In the genomic region with DNA sequence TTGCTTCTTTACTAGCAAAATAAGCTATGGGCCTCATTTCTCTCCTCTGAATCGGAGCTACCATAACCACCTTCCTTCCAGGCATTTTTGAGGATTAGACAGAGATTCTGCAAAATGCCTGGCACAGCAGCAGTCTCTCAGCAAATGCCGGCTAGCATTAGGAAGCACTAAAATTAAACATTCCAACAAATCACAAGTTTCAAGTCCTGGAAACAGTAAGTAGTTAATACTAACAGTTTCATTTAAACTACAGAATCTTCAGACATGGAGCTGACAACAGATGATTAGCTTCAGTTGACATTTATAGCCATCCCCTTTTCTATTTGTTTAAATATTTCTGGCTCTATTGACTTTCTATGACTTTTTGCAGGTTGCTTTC, we compare ENCODE assay signal across 2 cellular contexts.
TF ChIP-seq lines count a peak whose summit lies in the region.

No MANE protein-coding gene starts in this region.

TF ChIP-seq in IMR-90, 13 proteins besides CTCF, POLR2A, EP300 and RAD21:
- no peak for TF ChIP-seq MAFK (IDR thresholded peaks at IDR 0.05; ENCODE audit: low read depth, low read length)
- no peak for TF ChIP-seq BHLHE40 (IDR thresholded peaks at IDR 0.05; ENCODE audit: low read depth, low read length)
- no peak for TF ChIP-seq NFE2L2 (IDR thresholded peaks at IDR 0.05; ENCODE audit: low read depth, low read length)
- TF ChIP-seq CHD1 (IDR thresholded peaks at IDR 0.05; ENCODE audit: low read depth, low read length): no peak
- TF ChIP-seq MXI1 (IDR thresholded peaks at IDR 0.05; ENCODE audit: borderline replicate concordance, low read depth, low read length): no peak
- TF ChIP-seq RFX5 (IDR thresholded peaks at IDR 0.05; ENCODE audit: low read depth, low read length): no peak
- no peak for TF ChIP-seq MAZ (IDR thresholded peaks at IDR 0.05; ENCODE audit: borderline replicate concordance, low read depth, low read length)
- TF ChIP-seq, protein P1, sequence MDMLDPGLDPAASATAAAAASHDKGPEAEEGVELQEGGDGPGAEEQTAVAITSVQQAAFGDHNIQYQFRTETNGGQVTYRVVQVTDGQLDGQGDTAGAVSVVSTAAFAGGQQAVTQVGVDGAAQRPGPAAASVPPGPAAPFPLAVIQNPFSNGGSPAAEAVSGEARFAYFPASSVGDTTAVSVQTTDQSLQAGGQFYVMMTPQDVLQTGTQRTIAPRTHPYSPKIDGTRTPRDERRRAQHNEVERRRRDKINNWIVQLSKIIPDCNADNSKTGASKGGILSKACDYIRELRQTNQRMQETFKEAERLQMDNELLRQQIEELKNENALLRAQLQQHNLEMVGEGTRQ (IDR thresholded peaks at IDR 0.05; ENCODE audit: low read depth, low read length): no peak
- TF ChIP-seq SMC3 (IDR thresholded peaks at IDR 0.05; ENCODE audit: low read depth, low read length): no peak
- no peak for TF ChIP-seq CEBPB (IDR thresholded peaks at IDR 0.05; ENCODE audit: low read depth, low read length)
- TF ChIP-seq, protein P2, sequence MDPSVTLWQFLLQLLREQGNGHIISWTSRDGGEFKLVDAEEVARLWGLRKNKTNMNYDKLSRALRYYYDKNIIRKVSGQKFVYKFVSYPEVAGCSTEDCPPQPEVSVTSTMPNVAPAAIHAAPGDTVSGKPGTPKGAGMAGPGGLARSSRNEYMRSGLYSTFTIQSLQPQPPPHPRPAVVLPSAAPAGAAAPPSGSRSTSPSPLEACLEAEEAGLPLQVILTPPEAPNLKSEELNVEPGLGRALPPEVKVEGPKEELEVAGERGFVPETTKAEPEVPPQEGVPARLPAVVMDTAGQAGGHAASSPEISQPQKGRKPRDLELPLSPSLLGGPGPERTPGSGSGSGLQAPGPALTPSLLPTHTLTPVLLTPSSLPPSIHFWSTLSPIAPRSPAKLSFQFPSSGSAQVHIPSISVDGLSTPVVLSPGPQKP (IDR thresholded peaks at IDR 0.05; ENCODE audit: borderline replicate concordance, low read depth, low read length): no peak
- TF ChIP-seq FOS (IDR thresholded peaks at IDR 0.05; ENCODE audit: low read depth, low read length): no peak
- no peak for TF ChIP-seq RCOR1 (IDR thresholded peaks at IDR 0.05; ENCODE audit: insufficient replicate concordance, low read length)

TF ChIP-seq in K562, 482 proteins besides CTCF, POLR2A, EP300 and RAD21:
- no peak for TF ChIP-seq MTA1 (IDR thresholded peaks at IDR 0.05; ENCODE audit: borderline replicate concordance)
- no peak for TF ChIP-seq ZZZ3 (IDR thresholded peaks at IDR 0.05)
- no peak for TF ChIP-seq TCF7L2 (IDR thresholded peaks at IDR 0.05; ENCODE audit: low read depth, low read length)
- TF ChIP-seq ZNF764 (CRISPR knock-in tag; IDR thresholded peaks at IDR 0.05; ENCODE audit: low read depth): no peak
- TF ChIP-seq CREB1 (IDR thresholded peaks at IDR 0.05): no peak
- no peak for TF ChIP-seq CREB1 (CRISPR knock-in tag; IDR thresholded peaks at IDR 0.05)
- TF ChIP-seq MEF2D (tag; conservative IDR thresholded peaks at IDR 0.05; ENCODE audit: low read depth): no peak
- no peak for TF ChIP-seq NCOA6 (IDR thresholded peaks at IDR 0.05)
- no peak for TF ChIP-seq PHB (CRISPR knock-in tag; IDR thresholded peaks at IDR 0.05)
- no peak for TF ChIP-seq MYBL2 (IDR thresholded peaks at IDR 0.05; ENCODE audit: low read depth)
- TF ChIP-seq MYBL2 (CRISPR knock-in tag; IDR thresholded peaks at IDR 0.05; ENCODE audit: borderline replicate concordance): no peak
- no peak for TF ChIP-seq NELFE (IDR thresholded peaks at IDR 0.05; ENCODE audit: insufficient read depth, insufficient read length)
- no peak for TF ChIP-seq SAFB (IDR thresholded peaks at IDR 0.05; ENCODE audit: borderline replicate concordance, low read depth, low read length)
- TF ChIP-seq, protein P3, sequence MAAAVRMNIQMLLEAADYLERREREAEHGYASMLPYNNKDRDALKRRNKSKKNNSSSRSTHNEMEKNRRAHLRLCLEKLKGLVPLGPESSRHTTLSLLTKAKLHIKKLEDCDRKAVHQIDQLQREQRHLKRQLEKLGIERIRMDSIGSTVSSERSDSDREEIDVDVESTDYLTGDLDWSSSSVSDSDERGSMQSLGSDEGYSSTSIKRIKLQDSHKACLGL (CRISPR knock-in tag; IDR thresholded peaks at IDR 0.05; ENCODE audit: borderline replicate concordance, poor library complexity, severe bottlenecking): no peak
- TF ChIP-seq ZNF263 (CRISPR knock-in tag; IDR thresholded peaks at IDR 0.05; ENCODE audit: borderline replicate concordance): no peak
TF ChIP-seq in K562: peak in this region for 0.
